Comparison of ENCODE assay signal across 8 cellular contexts in the genomic region with DNA sequence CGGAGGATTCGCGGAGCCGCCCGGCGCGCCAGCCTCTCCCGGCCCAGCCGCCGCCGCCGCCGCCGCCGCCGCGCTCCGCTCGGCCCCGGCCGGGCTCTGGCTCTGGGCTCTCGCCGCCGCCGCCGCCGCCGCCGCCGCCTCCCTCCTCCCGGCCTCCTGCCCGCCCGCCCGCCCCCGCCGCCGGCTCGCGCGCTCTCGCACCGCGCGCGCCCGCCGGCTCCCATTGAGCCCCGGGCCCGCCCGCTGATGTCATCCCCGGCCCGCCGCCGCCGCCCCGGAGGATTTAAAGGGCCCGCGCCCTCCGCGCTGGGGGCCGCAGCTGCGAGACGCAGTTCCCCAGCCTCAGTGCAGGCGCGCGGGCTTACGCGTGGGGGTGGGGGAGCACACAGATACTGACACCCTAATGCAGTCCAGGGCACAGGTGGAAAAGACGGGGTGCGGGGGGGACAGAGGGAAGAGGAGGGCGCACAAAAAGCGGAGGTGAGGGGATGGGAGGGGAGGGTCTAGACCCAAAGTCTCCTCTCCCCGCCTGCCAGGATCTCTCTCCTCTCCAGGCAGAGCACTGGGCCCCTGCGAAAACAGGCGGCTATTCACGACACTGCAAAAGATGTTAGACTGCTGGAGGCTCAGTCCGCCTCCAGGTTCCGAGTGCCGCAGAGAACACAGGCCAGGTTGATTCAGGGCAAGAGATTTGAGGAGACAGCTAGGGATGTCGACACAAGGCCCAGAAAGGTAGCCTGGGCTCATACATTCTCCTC. TPM values are rescaled to one million over a fixed set of nuclear protein-coding genes. Genes with fewer than 3 reads are reported as not detected.
DNase-seq lines count a peak whose midpoint lies in the region; ATAC-seq and TF ChIP-seq lines count a peak whose summit lies in the region.

TSS of gene CSNK1E (minus strand) at position 197 of the 758 bp plus-strand sequence. CDS start 3,276 bp downstream, outside the sequence.

- POLR2A ChIA-PET in OCI-LY7 (lab: Charles Lee) = no interaction called here

- H2AFZ ChIP-seq in OCI-LY7 (ENCODE audit: low read length) = peak within 1 kb of the TSS; percentile 61; the same call in 1 of the 2 replicates

- peaks cover 18% of the 10 kb centered on the region; the same call in 1 of the 2 replicates for H4K20me1 ChIP-seq in OCI-LY7 (ENCODE audit: insufficient read depth, low read length)

- peaks cover 44% of the 10 kb centered on the region for H3K4me1 Mint-ChIP-seq in activated T-helper 1 cell treated with anti-CD3 and anti-CD28 coated beads, Interleukin-12 subunit alpha, Interleukin-12 subunit beta, Interleukin-2, Interleukin-4 antibody, amounts not matched to agents 30 ng/mL and 10 ng/mL and 1 ng/mL, durations not matched to agents 14 hours and 24 hours and 36 hours (ENCODE audit: low read depth)
- H3K4me1 Mint-ChIP-seq in stimulated activated effector memory CD8-positive, alpha-beta T cell treated with anti-CD3 and anti-CD28 coated beads, Interleukin-12 subunit alpha, Interleukin-12 subunit beta, amount 100 ng/mL, for 72 hours = peaks cover 43% of the 10 kb centered on the region

- H3K4me3 Mint-ChIP-seq in activated T-helper 1 cell treated with anti-CD3 and anti-CD28 coated beads, Interleukin-12 subunit alpha, Interleukin-12 subunit beta, Interleukin-2, Interleukin-4 antibody, amounts not matched to agents 30 ng/mL and 10 ng/mL and 1 ng/mL, durations not matched to agents 14 hours and 24 hours and 36 hours = peak within 1 kb of the TSS; percentile 90
- H3K4me3 Mint-ChIP-seq in stimulated activated effector memory CD8-positive, alpha-beta T cell treated with anti-CD3 and anti-CD28 coated beads, Interleukin-12 subunit alpha, Interleukin-12 subunit beta, amount 100 ng/mL, for 72 hours = peak within 1 kb of the TSS; percentile 83

- no peaks in the 10 kb centered on the region for H3K27me3 Mint-ChIP-seq in activated T-helper 1 cell treated with anti-CD3 and anti-CD28 coated beads, Interleukin-12 subunit alpha, Interleukin-12 subunit beta, Interleukin-2, Interleukin-4 antibody, amounts not matched to agents 30 ng/mL and 10 ng/mL and 1 ng/mL, durations not matched to agents 14 hours and 24 hours and 36 hours (ENCODE audit: insufficient read depth)

- peak; percentile 45 for ATAC-seq in HG02623 (IDR thresholded peaks at IDR 0.05; ENCODE audit: unreplicated experiment)
- ATAC-seq in stimulated activated effector memory CD8-positive, alpha-beta T cell treated with anti-CD3 and anti-CD28 coated beads, Interleukin-12 subunit alpha, Interleukin-12 subunit beta, amount 100 ng/mL, for 72 hours = peak; percentile 74
- ATAC-seq in GM19455 (IDR thresholded peaks at IDR 0.05; ENCODE audit: unreplicated experiment) = no peak

- peak; percentile 33 for DNase-seq in Caki2 (ENCODE audit: low read depth)
- DNase-seq in OCI-LY7 (ENCODE audit: low spot score) = peak; percentile 79
- DNase-seq in activated T-helper 1 cell treated with anti-CD3 and anti-CD28 coated beads, Interleukin-12 subunit alpha, Interleukin-12 subunit beta, Interleukin-2, Interleukin-4 antibody, amounts not matched to agents 30 ng/mL and 10 ng/mL and 1 ng/mL, durations not matched to agents 14 hours and 24 hours and 36 hours (ENCODE audit: low spot score) = peak; percentile 74
- no peak for DNase-seq in esophagus muscularis mucosa (ENCODE audit: extremely low spot score)
- peak; percentile 62 to 79 for DNase-seq in stimulated activated effector memory CD8-positive, alpha-beta T cell treated with anti-CD3 and anti-CD28 coated beads, Interleukin-12 subunit alpha, Interleukin-12 subunit beta, amount 100 ng/mL, for 72 hours (ENCODE audit: low spot score in 2 of 2)

- no TSS peak for BruUV-seq in OCI-LY7 (replicated peaks; lab: Mats Ljungman, UMichigan)

- 6% methylated on average over 7 of the region's 80 CpGs for WGBS in esophagus muscularis mucosa

- H3K4me3 ChIP-seq in OCI-LY7 (ENCODE audit: low read depth, low read length, poor library complexity, severe bottlenecking) = peak within 1 kb of the TSS; percentile 82
- peak within 1 kb of the TSS; percentile 86 to 97 (median 94) for H3K4me3 ChIP-seq in esophagus muscularis mucosa
- H3K4me3 ChIP-seq in muscle layer of duodenum (ENCODE audit: low read depth in 1 of 2, low read length in 2 of 2) = peak within 1 kb of the TSS; percentile 66 to 84

- peak within 1 kb of the TSS; percentile 85 for H3K4me2 ChIP-seq in OCI-LY7 (ENCODE audit: low read length)

- H3K9me3 Mint-ChIP-seq in activated T-helper 1 cell treated with anti-CD3 and anti-CD28 coated beads, Interleukin-12 subunit alpha, Interleukin-12 subunit beta, Interleukin-2, Interleukin-4 antibody, amounts not matched to agents 30 ng/mL and 10 ng/mL and 1 ng/mL, durations not matched to agents 14 hours and 24 hours and 36 hours = no peaks in the 10 kb centered on the region
- H3K9me3 Mint-ChIP-seq in stimulated activated effector memory CD8-positive, alpha-beta T cell treated with anti-CD3 and anti-CD28 coated beads, Interleukin-12 subunit alpha, Interleukin-12 subunit beta, amount 100 ng/mL, for 72 hours = no peaks in the 10 kb centered on the region

- H3K79me2 ChIP-seq in OCI-LY7 (ENCODE audit: insufficient read depth, low read depth, low read length) = peaks cover 45% of the 10 kb centered on the region

- CTCF ChIA-PET in OCI-LY7 (lab: Charles Lee; ENCODE audit: unreplicated experiment) = no interaction called here

- H3K4me1 ChIP-seq in OCI-LY7 (ENCODE audit: insufficient read depth, low read length, poor library complexity, severe bottlenecking) (peaks cover 44% of the 10 kb centered on the region), esophagus muscularis mucosa (peaks cover 43 to 53% (median 51%) of the 10 kb centered on the region in 4 donors), muscle layer of duodenum (ENCODE audit: control insufficient read depth in 1 of 2, insufficient read depth in 2 of 2, low read length in 2 of 2) (peaks cover 14 to 37% of the 10 kb centered on the region in 2 donors)

- H3K27me3 ChIP-seq in esophagus muscularis mucosa (no peaks in the 10 kb centered on the region), muscle layer of duodenum (ENCODE audit: low read depth, low read length) (no peaks in the 10 kb centered on the region)

- H3K27ac ChIP-seq in OCI-LY7 (ENCODE audit: low read depth, low read length, poor library complexity, severe bottlenecking) (peak within 1 kb of the TSS; percentile 77), esophagus muscularis mucosa (replicated peaks in 1 of 4) (peak within 1 kb of the TSS; percentile 98 to 100 (median 99)), muscle layer of duodenum (ENCODE audit: low read length) (peak within 1 kb of the TSS; percentile 96)

- in situ Hi-C loops in Caki2 (cut with HindIII; ENCODE audit: low pct_unique_long_range_greater_than_20kb, low sequenced_read_pairs) = no loop called here

- peak within 1 kb of the TSS; percentile 87 for H3K27ac Mint-ChIP-seq in activated T-helper 1 cell treated with anti-CD3 and anti-CD28 coated beads, Interleukin-12 subunit alpha, Interleukin-12 subunit beta, Interleukin-2, Interleukin-4 antibody, amounts not matched to agents 30 ng/mL and 10 ng/mL and 1 ng/mL, durations not matched to agents 14 hours and 24 hours and 36 hours
- peak within 1 kb of the TSS; percentile 93 for H3K27ac Mint-ChIP-seq in stimulated activated effector memory CD8-positive, alpha-beta T cell treated with anti-CD3 and anti-CD28 coated beads, Interleukin-12 subunit alpha, Interleukin-12 subunit beta, amount 100 ng/mL, for 72 hours

- peaks cover 10% of the 10 kb centered on the region for H3K36me3 Mint-ChIP-seq in activated T-helper 1 cell treated with anti-CD3 and anti-CD28 coated beads, Interleukin-12 subunit alpha, Interleukin-12 subunit beta, Interleukin-2, Interleukin-4 antibody, amounts not matched to agents 30 ng/mL and 10 ng/mL and 1 ng/mL, durations not matched to agents 14 hours and 24 hours and 36 hours (ENCODE audit: low read depth)
- peaks cover 36% of the 10 kb centered on the region for H3K36me3 Mint-ChIP-seq in stimulated activated effector memory CD8-positive, alpha-beta T cell treated with anti-CD3 and anti-CD28 coated beads, Interleukin-12 subunit alpha, Interleukin-12 subunit beta, amount 100 ng/mL, for 72 hours

- no peaks in the 10 kb centered on the region for H3K9me2 ChIP-seq in OCI-LY7 (ENCODE audit: insufficient read depth, low read length)

- intact Hi-C loops in OCI-LY7 (cut with micrococcal nuclease; ENCODE audit: unreplicated experiment) (loop anchor here (5.0 kb wide), 3 partner anchors 55 to 115 kb away; partner anchors contain the start of gene MAFF), esophagus muscularis mucosa (cut with DNase I) (loop anchor here (5.0 kb wide), 1 partner anchor 115 kb away; the partner anchor contains the start of gene MAFF)
- intact Hi-C loops in activated T-helper 1 cell treated with anti-CD3 and anti-CD28 coated beads, Interleukin-12 subunit alpha, Interleukin-12 subunit beta, Interleukin-2, Interleukin-4 antibody, amounts not matched to agents 30 ng/mL and 10 ng/mL and 1 ng/mL, durations not matched to agents 14 hours and 24 hours and 36 hours (cut with micrococcal nuclease) = loop anchor here (1.0 to 5.0 kb wide), 6 partner anchors 35 to 190 kb away; partner anchors contain the start of genes DDX17, PLA2G6 and TMEM184B

- no peaks in the 10 kb centered on the region for H3K9me3 ChIP-seq in OCI-LY7 (ENCODE audit: low read length)
- no peaks in the 10 kb centered on the region for H3K9me3 ChIP-seq in esophagus muscularis mucosa
- H3K9me3 ChIP-seq in muscle layer of duodenum (ENCODE audit: control insufficient read depth in 1 of 2, low read length in 2 of 2) = no peaks in the 10 kb centered on the region

- TF ChIP-seq EP300 in esophagus muscularis mucosa (IDR thresholded peaks at IDR 0.05) = no peak

- TF ChIP-seq CTCF in OCI-LY7 (conservative IDR thresholded peaks at IDR 0.05; ENCODE audit: low read length) (no peak), esophagus muscularis mucosa (IDR thresholded peaks at IDR 0.05) (no peak)

- H3K36me3 ChIP-seq in OCI-LY7 (ENCODE audit: insufficient read depth, low read length) (peaks cover 19% of the 10 kb centered on the region), esophagus muscularis mucosa (peaks cover 0 to 10% (median 7%) of the 10 kb centered on the region in 4 donors), muscle layer of duodenum (ENCODE audit: control insufficient read depth in 1 of 2, insufficient read depth in 2 of 2, low read length in 2 of 2) (peaks cover 0 to 6% of the 10 kb centered on the region in 2 donors)

- TF ChIP-seq POLR2A in esophagus muscularis mucosa (IDR thresholded peaks at IDR 0.05; ENCODE audit: low read depth) = no peak

RNA-seq across cellular contexts. Expression of gene CSNK1E, which starts in this region (rescaled TPM):
- total RNA-seq in Caki2 (2014; rRNA removed; shearing (Covaris generic); ENCODE audit: low replicate concordance) = 62.6 and 62.7 TPM in 2 replicates
- total RNA-seq in OCI-LY7 (2014; rRNA removed; shearing (Covaris generic)) = 152 and 182 TPM in 2 replicates
- total RNA-seq in OCI-LY7 (2022) (203 and 211 TPM in 2 replicates), esophagus muscularis mucosa (100 to 1,000 TPM in 1 of 4 donors, 10 to 100 TPM in 3; 67.9 to 102 (median 91.7) TPM)
- total RNA-seq in activated T-helper 1 cell treated with anti-CD3 and anti-CD28 coated beads, Interleukin-12 subunit alpha, Interleukin-12 subunit beta, Interleukin-2, Interleukin-4 antibody, amounts not matched to agents 30 ng/mL and 10 ng/mL and 1 ng/mL, durations not matched to agents 14 hours and 24 hours and 36 hours = 151 and 154 TPM in 2 replicates
